Comparison of ENCODE assay signal across 24 cellular contexts in the genomic region with DNA sequence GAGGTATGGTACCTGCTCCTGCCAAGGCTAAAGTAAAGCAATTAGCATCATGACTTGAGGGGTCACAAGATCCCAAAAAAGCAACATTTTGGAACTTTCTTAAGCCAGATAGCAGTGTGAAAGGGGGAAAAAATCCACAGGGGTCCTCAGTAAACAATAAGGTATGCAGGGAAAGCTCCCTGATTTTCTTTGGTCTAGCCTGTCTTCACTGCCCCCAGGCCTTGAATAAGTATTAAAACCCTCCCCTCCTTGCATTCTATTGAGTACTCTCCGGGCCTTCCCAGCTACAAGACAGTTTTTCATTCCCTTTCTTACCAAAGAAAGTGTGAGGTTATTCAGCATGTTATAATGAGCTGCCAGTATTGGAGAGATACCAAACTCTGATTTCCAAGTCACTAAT.
"Had no signal": no experiment of that assay in that cellular context is flagged by ENCODE, and none has a peak within 500 bp of the region (broad histone marks: within the 10 kb centered on the region; RNA-seq: fewer than 3 reads in every experiment).

No MANE protein-coding gene starts in this region.

- ATAC-seq: activated naive CD4-positive, alpha-beta T cell treated with anti-CD3 and anti-CD28 coated beads, Interleukin-2, amount 50 U/mL, for 72 hours; activated T-helper 17 cell treated with anti-CD3 and anti-CD28 coated beads, Interleukin-2, amount 50 U/mL, for 72 hours; effector memory CD8-positive, alpha-beta T cell; heart left ventricle; left lobe of liver; natural killer cell treated with Interleukin-12 subunit alpha and Interleukin-12 subunit beta and Interleukin-15 and Interleukin-18, amount 100 ng/mL, for 72 hours; right lobe of liver; stimulated activated effector memory CD8-positive, alpha-beta T cell treated with anti-CD3 and anti-CD28 coated beads, Interleukin-12 subunit alpha, Interleukin-12 subunit beta, amount 100 ng/mL, for 72 hours had no signal

- H3K27ac Mint-ChIP-seq: activated naive CD4-positive, alpha-beta T cell treated with anti-CD3 and anti-CD28 coated beads, Interleukin-2, amount 50 U/mL, for 72 hours; activated T-cell treated with anti-CD3 and anti-CD28 coated beads, Interleukin-2, amount 50 U/mL, for 24 hours; activated T-helper 17 cell treated with anti-CD3 and anti-CD28 coated beads, Interleukin-2, amount 50 U/mL, for 72 hours; effector memory CD8-positive, alpha-beta T cell; natural killer cell treated with Interleukin-12 subunit alpha and Interleukin-12 subunit beta and Interleukin-15 and Interleukin-18, amount 100 ng/mL, for 72 hours; stimulated activated effector memory CD8-positive, alpha-beta T cell treated with anti-CD3 and anti-CD28 coated beads, Interleukin-12 subunit alpha, Interleukin-12 subunit beta, amount 100 ng/mL, for 72 hours; T-helper 2 cell treated with Interferon-gamma antibody and Interleukin-4, amounts not matched to agents 5 μg/mL and 100 μg/mL, for 36 hours had no signal

- H3K27me3 Mint-ChIP-seq: activated T-cell treated with anti-CD3 and anti-CD28 coated beads, Interleukin-2, amount 50 U/mL, for 24 hours; activated T-helper 17 cell treated with anti-CD3 and anti-CD28 coated beads, Interleukin-2, amount 50 U/mL, for 72 hours; effector memory CD8-positive, alpha-beta T cell had no signal

- H3K4me3 ChIP-seq: colonic mucosa, dorsolateral prefrontal cortex, heart left ventricle, right lobe of liver, skin epidermis, stomach, suprapubic skin, transverse colon had no signal

- H3K36me3 ChIP-seq: colonic mucosa, heart left ventricle, right lobe of liver, stomach, suprapubic skin, transverse colon, WERI-Rb-1 had no signal

- H3K27me3 ChIP-seq: colonic mucosa, dorsolateral prefrontal cortex, heart left ventricle, right lobe of liver, stomach, suprapubic skin, transverse colon had no signal

- H3K4me3 Mint-ChIP-seq: activated T-cell treated with anti-CD3 and anti-CD28 coated beads, Interleukin-2, amount 50 U/mL, for 24 hours; activated T-helper 17 cell treated with anti-CD3 and anti-CD28 coated beads, Interleukin-2, amount 50 U/mL, for 72 hours; effector memory CD8-positive, alpha-beta T cell; natural killer cell treated with Interleukin-12 subunit alpha and Interleukin-12 subunit beta and Interleukin-15 and Interleukin-18, amount 100 ng/mL, for 72 hours; stimulated activated effector memory CD8-positive, alpha-beta T cell treated with anti-CD3 and anti-CD28 coated beads, Interleukin-12 subunit alpha, Interleukin-12 subunit beta, amount 100 ng/mL, for 72 hours; T-helper 2 cell treated with Interferon-gamma antibody and Interleukin-4, amounts not matched to agents 5 μg/mL and 100 μg/mL, for 36 hours had no signal

- H3K27ac ChIP-seq: colonic mucosa, dorsolateral prefrontal cortex, heart left ventricle, right lobe of liver, skin epidermis, stomach, suprapubic skin, transverse colon, WERI-Rb-1 had no signal

- DNase-seq: activated T-cell treated with anti-CD3 and anti-CD28 coated beads, Interleukin-2, amount 50 U/mL, for 24 hours; aorta; colonic mucosa; dorsolateral prefrontal cortex; effector memory CD8-positive, alpha-beta T cell; heart left ventricle; midbrain; occipital lobe; posterior cingulate gyrus; right lobe of liver; stimulated activated CD4-positive, alpha-beta T cell treated with anti-CD3 and anti-CD28 coated beads, Interleukin-2, amount 100 ng/mL, for 24 hours; stomach; transverse colon; WERI-Rb-1 had no signal

- FAIRE-seq: bronchial epithelial cell, urothelium cell line had no signal

- H3K36me3 Mint-ChIP-seq: activated naive CD4-positive, alpha-beta T cell treated with anti-CD3 and anti-CD28 coated beads, Interleukin-2, amount 50 U/mL, for 72 hours; natural killer cell treated with Interleukin-12 subunit alpha and Interleukin-12 subunit beta and Interleukin-15 and Interleukin-18, amount 100 ng/mL, for 72 hours; stimulated activated effector memory CD8-positive, alpha-beta T cell treated with anti-CD3 and anti-CD28 coated beads, Interleukin-12 subunit alpha, Interleukin-12 subunit beta, amount 100 ng/mL, for 72 hours had no signal

- H3K9me3 Mint-ChIP-seq: activated naive CD4-positive, alpha-beta T cell treated with anti-CD3 and anti-CD28 coated beads, Interleukin-2, amount 50 U/mL, for 72 hours; activated T-cell treated with anti-CD3 and anti-CD28 coated beads, Interleukin-2, amount 50 U/mL, for 24 hours; activated T-helper 17 cell treated with anti-CD3 and anti-CD28 coated beads, Interleukin-2, amount 50 U/mL, for 72 hours; effector memory CD8-positive, alpha-beta T cell; natural killer cell treated with Interleukin-12 subunit alpha and Interleukin-12 subunit beta and Interleukin-15 and Interleukin-18, amount 100 ng/mL, for 72 hours; stimulated activated effector memory CD8-positive, alpha-beta T cell treated with anti-CD3 and anti-CD28 coated beads, Interleukin-12 subunit alpha, Interleukin-12 subunit beta, amount 100 ng/mL, for 72 hours; T-helper 2 cell treated with Interferon-gamma antibody and Interleukin-4, amounts not matched to agents 5 μg/mL and 100 μg/mL, for 36 hours had no signal

- H3K4me1 ChIP-seq: colonic mucosa, heart left ventricle, right lobe of liver, stomach, suprapubic skin, transverse colon had no signal

- H3K9me3 ChIP-seq: colonic mucosa, heart left ventricle, right lobe of liver, stomach, suprapubic skin, transverse colon had no signal

- H3K4me1 Mint-ChIP-seq: activated T-helper 17 cell treated with anti-CD3 and anti-CD28 coated beads, Interleukin-2, amount 50 U/mL, for 72 hours; stimulated activated effector memory CD8-positive, alpha-beta T cell treated with anti-CD3 and anti-CD28 coated beads, Interleukin-12 subunit alpha, Interleukin-12 subunit beta, amount 100 ng/mL, for 72 hours had no signal
